In genomic region chr20:46304852-46305251, GRCh38 we compare ENCODE assay signal across 14 cellular contexts. TPM values are rescaled to one million over a fixed set of nuclear protein-coding genes. Genes with fewer than 3 reads are reported as not detected.
A peak's percentile ranks its signal among the peaks of the same experiment; 100 is the strongest.
DNase-seq lines count a peak whose midpoint lies in the region; ATAC-seq and TF ChIP-seq lines count a peak whose summit lies in the region.
"Had no signal": no experiment of that assay in that cellular context is flagged by ENCODE, and none has a peak within 500 bp of the region (broad histone marks: within the 10 kb centered on the region; RNA-seq: fewer than 3 reads in every experiment).

No MANE protein-coding gene starts in this region.

- H3K9ac ChIP-seq in Karpas-422 (ENCODE audit: low read length), result peak overlapping the region; percentile 77; the same call in 1 of the 2 replicates
- H3K9ac ChIP-seq: BLaER1 had no signal

- H3K27me3 ChIP-seq in Karpas-422 (ENCODE audit: low read length) (no peaks in the 10 kb centered on the region), heart right ventricle (peaks cover 22 to 96% (median 82%) of the 10 kb centered on the region in 7 donors), osteoblast (ENCODE audit: insufficient read depth, low read length) (peaks cover 39% of the 10 kb centered on the region)

- ATAC-seq in heart right ventricle, result peak in 5 of 8 donors; percentile 18 to 81 (median 58)

- H3K4me1 ChIP-seq in Karpas-422 (ENCODE audit: low read length) (peaks cover 66% of the 10 kb centered on the region), heart right ventricle (peaks cover 3 to 16% (median 10%) of the 10 kb centered on the region in 9 donors), osteoblast (ENCODE audit: insufficient read depth, low read length) (no peaks in the 10 kb centered on the region)
- H3K4me1 ChIP-seq: HAP-1 had no signal

- H3K79me2 ChIP-seq in Karpas-422 (ENCODE audit: low read length) (peaks cover 59% of the 10 kb centered on the region), osteoblast (ENCODE audit: insufficient read depth, low read length) (no peaks in the 10 kb centered on the region)

- H3K36me3 ChIP-seq in Karpas-422 (ENCODE audit: insufficient read depth, low read length) (no peaks in the 10 kb centered on the region), heart right ventricle (no peaks in the 10 kb centered on the region), osteoblast (ENCODE audit: insufficient read depth, low read length) (no peaks in the 10 kb centered on the region)
- H3K36me3 ChIP-seq: BLaER1, HAP-1 had no signal

- H3K27ac ChIP-seq in Karpas-422 (ENCODE audit: low read length) (peak overlapping the region; percentile 57; the same call in 1 of the 2 replicates), heart right ventricle (peak overlapping the region in 2 of 10 donors; percentile 65 to 75), osteoblast (ENCODE audit: low read depth, low read length) (no peak overlapping the region)
- H3K27ac ChIP-seq: BLaER1 had no signal

- H3K4me3 ChIP-seq in Karpas-422 (ENCODE audit: low read length), result no peak overlapping the region
- no peak overlapping the region for H3K4me3 ChIP-seq in heart right ventricle
- H3K4me3 ChIP-seq in osteoblast (ENCODE audit: insufficient read depth, low read length), result no peak overlapping the region
- H3K4me3 ChIP-seq: BLaER1, HAP-1 had no signal

- no peaks in the 10 kb centered on the region for H3K9me2 ChIP-seq in Karpas-422 (replicated peaks; ENCODE audit: insufficient read depth, low read length)

- H2AFZ ChIP-seq in Karpas-422 (ENCODE audit: low read length) (no peak overlapping the region), osteoblast (ENCODE audit: low read length) (no peak overlapping the region)

- H4K20me1 ChIP-seq in Karpas-422 (ENCODE audit: insufficient read depth, low read depth, low read length), result peaks cover 16% of the 10 kb centered on the region
- no peaks in the 10 kb centered on the region for H4K20me1 ChIP-seq in osteoblast (ENCODE audit: insufficient read depth, low read length)

- 52 to 57% methylated on average over 3 of the region's 3 CpGs for WGBS in heart right ventricle, 2 donors

- H3K4me2 ChIP-seq in Karpas-422 (ENCODE audit: low read depth, low read length, poor library complexity, severe bottlenecking) (no peak overlapping the region), osteoblast (ENCODE audit: insufficient read depth, low read length) (no peak overlapping the region)
- H3K4me2 ChIP-seq: BLaER1 had no signal

- TF ChIP-seq CTCF in heart right ventricle (IDR thresholded peaks at IDR 0.05) (no peak), osteoblast (IDR thresholded peaks at IDR 0.05; ENCODE audit: extremely low read depth, low read depth, low read length) (no peak)

- H3K9me3 ChIP-seq in Karpas-422 (ENCODE audit: low read length), result no peaks in the 10 kb centered on the region
- no peaks in the 10 kb centered on the region for H3K9me3 ChIP-seq in heart right ventricle
- H3K9me3 ChIP-seq in osteoblast (ENCODE audit: low read depth, low read length), result no peaks in the 10 kb centered on the region
- H3K9me3 ChIP-seq: BLaER1, Caco-2, HAP-1 had no signal

- DNase-seq in DMS53 (lab: John Stamatoyannopoulos, UW), result peak; percentile 23
- DNase-seq in DMS53 treated with DMSO at 0.1 percent for 48 hours (lab: John Stamatoyannopoulos, UW; ENCODE audit: unreplicated experiment), result no peak
- DNase-seq in Karpas-422, result no peak
- DNase-seq in heart right ventricle, result no peak
- peak; percentile 80 for DNase-seq in osteoblast (ENCODE audit: insufficient read length, low spot score, missing footprints)
- no peak for DNase-seq in NCI-H2081 (lab: John Stamatoyannopoulos, UW)
- no peak for DNase-seq in NCI-H2171 (lab: John Stamatoyannopoulos, UW)
- DNase-seq: 8988T; AML-193; Caco-2; CD8-positive, alpha-beta memory T cell had no signal

- intact Hi-C loops in heart right ventricle (cut with DNase I), result loop anchor here in 2 of 10 donors (5.0 kb wide), 1 partner anchor 173 kb away; no protein-coding TSS in a partner anchor

RNA-seq across cellular contexts. Expression of gene CDH22, which starts 3.4 kb away (rescaled TPM):
- total RNA-seq in Karpas-422 (2014; rRNA removed; shearing (Covaris generic); ENCODE audit: low replicate concordance), result 5.5 and 6.4 TPM in 2 replicates
- total RNA-seq in heart right ventricle (10 to 100 TPM in 1 of 10 donors, 1 to 10 TPM in 2, under 1 TPM in 7; 0.16 to 11.0 (median 0.64) TPM), osteoblast (not detected in 2 replicates)
- polyA plus RNA-seq in heart right ventricle, result 1 to 10 TPM in 1 of 2 donors, under 1 TPM in 1; 0.04 to 1.0 TPM
- total RNA-seq: CD8-positive, alpha-beta memory T cell; HT1080 had no signal
- polyA plus RNA-seq: CD8-positive, alpha-beta memory T cell had no signal

Comparison
In these comparisons a context has a peak if more than half of its experiments do, and no peak if none do; other contexts are left out.
1. DNase-seq: peak in DMS53 (single experiment) and osteoblast (single experiment); none in DMS53 treated with DMSO at 0.1 percent for 48 hours (single experiment), Karpas-422 (single experiment), heart right ventricle (0 of 2), NCI-H2081 (0 of 2) and NCI-H2171 (single experiment).